1 cellular context compared by ENCODE assay signal in genomic region chr19:32266453-32266852, GRCh38.
TF ChIP-seq lines count a peak whose summit lies in the region.

No MANE protein-coding gene starts in this region.

TF ChIP-seq in GM23338, 12 proteins besides CTCF, POLR2A, EP300 and RAD21 (continued from another document):
- TF ChIP-seq ZNF462 (CRISPR knock-in tag; IDR thresholded peaks at IDR 0.05) (no peak), EZH2 (IDR thresholded peaks at IDR 0.05; ENCODE audit: low read depth, unreplicated experiment) (no peak), STAT1 (IDR thresholded peaks at IDR 0.05; ENCODE audit: unreplicated experiment) (no peak), ZNF331 (CRISPR knock-in tag; IDR thresholded peaks at IDR 0.05; ENCODE audit: low read depth) (no peak), JUNB (IDR thresholded peaks at IDR 0.05; ENCODE audit: unreplicated experiment) (no peak)
